1 cellular context compared by ENCODE assay signal in genomic region chr16:20853981-20854620, GRCh38.
TF ChIP-seq lines count a peak whose summit lies in the region.

No MANE protein-coding gene starts in this region.

TF ChIP-seq in endothelial cell of umbilical vein, 7 proteins besides CTCF, POLR2A, EP300 and RAD21:
- TF ChIP-seq FOS (IDR thresholded peaks at IDR 0.05; ENCODE audit: borderline replicate concordance, insufficient read depth, low read length) (no peak), MYC (IDR thresholded peaks at IDR 0.05; ENCODE audit: low read depth, low read length) (no peak), JUN (IDR thresholded peaks at IDR 0.05; ENCODE audit: borderline replicate concordance, insufficient read depth, insufficient read length, low read depth) (no peak), GATA2 (IDR thresholded peaks at IDR 0.05; ENCODE audit: insufficient read depth, insufficient read length, low read depth, low read length) (no peak), POLR2AphosphoS5 (IDR thresholded peaks at IDR 0.05; ENCODE audit: insufficient read depth, low read depth, low read length) (no peak), EZH2 (IDR thresholded peaks at IDR 0.05; ENCODE audit: borderline replicate concordance, low read depth, low read length, severe bottlenecking) (no peak), MAX (IDR thresholded peaks at IDR 0.05; ENCODE audit: insufficient read depth, insufficient read length) (no peak)
